ENCODE assay signal across 18 cellular contexts in the genomic region with DNA sequence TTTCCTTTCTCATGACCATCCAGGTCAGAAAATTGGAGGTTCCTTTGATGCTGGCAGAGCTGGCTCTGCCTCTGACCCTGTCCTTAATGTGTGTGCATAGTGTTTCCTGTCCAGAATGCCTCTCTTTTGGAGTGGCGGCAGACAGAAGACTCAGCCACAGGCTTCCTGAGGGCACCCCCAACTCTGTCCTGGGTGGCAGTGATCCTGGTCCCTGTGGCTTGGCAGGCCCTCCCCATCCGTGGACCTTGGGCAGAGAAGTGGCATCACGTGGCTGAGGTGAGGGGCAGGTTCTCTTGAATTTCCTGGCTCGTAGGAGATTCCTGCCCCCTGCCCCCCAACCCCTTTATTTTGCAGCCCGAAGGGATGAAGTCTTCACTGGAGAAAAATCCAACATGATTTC.
DNase-seq lines count a peak whose midpoint lies in the region; ATAC-seq and TF ChIP-seq lines count a peak whose summit lies in the region.
"Had no signal": no experiment of that assay in that cellular context is flagged by ENCODE, and none has a peak within 500 bp of the region (broad histone marks: within the 10 kb centered on the region; RNA-seq: fewer than 3 reads in every experiment).

No MANE protein-coding gene starts in this region.

- no peaks in the 10 kb centered on the region for H3K27me3 Mint-ChIP-seq in dendritic cell treated with granulocyte-macrophage colony-stimulating factor and Interleukin-4, amounts not matched to agents 40 ng/mL and 50 ng/mL, for 4 days
- H3K27me3 Mint-ChIP-seq in neural progenitor cell (ENCODE audit: insufficient read depth, low read depth): peaks cover 2% of the 10 kb centered on the region
- H3K27me3 Mint-ChIP-seq: activated naive CD8-positive, alpha-beta T cell; CD4-positive, CD25-positive, alpha-beta regulatory T cell; IgD-negative memory B cell had no signal

- H4K20me1 ChIP-seq in fibroblast of lung (ENCODE audit: control insufficient read depth, extremely low read depth, insufficient read depth, low read length) (no peaks in the 10 kb centered on the region), neural progenitor cell (ENCODE audit: low read depth) (no peaks in the 10 kb centered on the region)

- H3K27ac Mint-ChIP-seq in dendritic cell treated with granulocyte-macrophage colony-stimulating factor and Interleukin-4, amounts not matched to agents 40 ng/mL and 50 ng/mL, for 4 days: peak overlapping the region; percentile 21
- H3K27ac Mint-ChIP-seq in neural progenitor cell: peak overlapping the region; percentile 76
- no peak overlapping the region for H3K27ac Mint-ChIP-seq in stimulated activated effector memory CD8-positive, alpha-beta T cell treated with anti-CD3 and anti-CD28 coated beads, Interleukin-12 subunit alpha, Interleukin-12 subunit beta, amount 100 ng/mL, for 72 hours
- H3K27ac Mint-ChIP-seq: activated naive CD8-positive, alpha-beta T cell; H9; IgD-negative memory B cell had no signal

- peaks cover 13% of the 10 kb centered on the region for H3F3A ChIP-seq in neural progenitor cell (ENCODE audit: low read depth)

- H2AFZ ChIP-seq in fibroblast of lung (ENCODE audit: low read length): no peak overlapping the region
- H2AFZ ChIP-seq in neural progenitor cell (replicated peaks): no peak overlapping the region

- no peak for TF ChIP-seq POLR2A in thyroid gland (IDR thresholded peaks at IDR 0.05)

- no peaks in the 10 kb centered on the region for H3K9me3 Mint-ChIP-seq in dendritic cell treated with granulocyte-macrophage colony-stimulating factor and Interleukin-4, amounts not matched to agents 40 ng/mL and 50 ng/mL, for 4 days
- H3K9me3 Mint-ChIP-seq in neural progenitor cell: no peaks in the 10 kb centered on the region
- H3K9me3 Mint-ChIP-seq in stimulated activated effector memory CD8-positive, alpha-beta T cell treated with anti-CD3 and anti-CD28 coated beads, Interleukin-12 subunit alpha, Interleukin-12 subunit beta, amount 100 ng/mL, for 72 hours: no peaks in the 10 kb centered on the region
- H3K9me3 Mint-ChIP-seq: CD4-positive, CD25-positive, alpha-beta regulatory T cell; H9; IgD-negative memory B cell had no signal

- H3K9me3 ChIP-seq in fibroblast of lung (ENCODE audit: control insufficient read depth, insufficient read depth, low read depth, low read length): no peaks in the 10 kb centered on the region
- no peaks in the 10 kb centered on the region for H3K9me3 ChIP-seq in neural progenitor cell (ENCODE audit: low read depth)
- no peaks in the 10 kb centered on the region for H3K9me3 ChIP-seq in thyroid gland

- no peak for ATAC-seq in stimulated activated effector memory CD8-positive, alpha-beta T cell treated with anti-CD3 and anti-CD28 coated beads, Interleukin-12 subunit alpha, Interleukin-12 subunit beta, amount 100 ng/mL, for 72 hours

- peaks cover 40% of the 10 kb centered on the region for H3K4me1 Mint-ChIP-seq in dendritic cell treated with granulocyte-macrophage colony-stimulating factor and Interleukin-4, amounts not matched to agents 40 ng/mL and 50 ng/mL, for 4 days (ENCODE audit: low read depth)
- H3K4me1 Mint-ChIP-seq in neural progenitor cell: peaks cover 72% of the 10 kb centered on the region
- no peaks in the 10 kb centered on the region for H3K4me1 Mint-ChIP-seq in stimulated activated effector memory CD8-positive, alpha-beta T cell treated with anti-CD3 and anti-CD28 coated beads, Interleukin-12 subunit alpha, Interleukin-12 subunit beta, amount 100 ng/mL, for 72 hours

- H3K36me3 ChIP-seq in fibroblast of lung (ENCODE audit: control insufficient read depth, insufficient read depth, low read length) (no peaks in the 10 kb centered on the region), neural progenitor cell (no peaks in the 10 kb centered on the region), thyroid gland (no peaks in the 10 kb centered on the region)

- H3K4me3 ChIP-seq in fibroblast of lung (replicated peaks in 1 of 4; ENCODE audit: control extremely low read depth in 1 of 4, insufficient read depth in 1 of 4, low read depth in 3 of 4, low read length in 4 of 4) (no peak overlapping the region), neural progenitor cell (no peak overlapping the region), thyroid gland (replicated peaks in 1 of 3) (no peak overlapping the region)

- intact Hi-C loops in dendritic cell treated with granulocyte-macrophage colony-stimulating factor and Interleukin-4, amounts not matched to agents 40 ng/mL and 50 ng/mL, for 4 days (cut with micrococcal nuclease): loop anchor here (5.0 kb wide), 1 partner anchor 37 kb away; no protein-coding TSS in a partner anchor
- intact Hi-C loops in thyroid gland (cut with DNase I): no loop called here

- peak overlapping the region; percentile 92 for H3K27ac ChIP-seq in fibroblast of lung (ENCODE audit: insufficient read depth, low read length)
- H3K27ac ChIP-seq in neural progenitor cell: no peak overlapping the region
- peak overlapping the region in 2 of 3 donors; percentile 36 to 53 for H3K27ac ChIP-seq in thyroid gland

- H3K79me2 ChIP-seq in fibroblast of lung (ENCODE audit: control insufficient read depth, insufficient read depth, low read length): peaks cover 9% of the 10 kb centered on the region
- no peaks in the 10 kb centered on the region for H3K79me2 ChIP-seq in neural progenitor cell (ENCODE audit: low read depth)

- H3K36me3 Mint-ChIP-seq in dendritic cell treated with granulocyte-macrophage colony-stimulating factor and Interleukin-4, amounts not matched to agents 40 ng/mL and 50 ng/mL, for 4 days (ENCODE audit: low read depth): no peaks in the 10 kb centered on the region
- peaks cover 3% of the 10 kb centered on the region for H3K36me3 Mint-ChIP-seq in neural progenitor cell
- no peaks in the 10 kb centered on the region for H3K36me3 Mint-ChIP-seq in stimulated activated effector memory CD8-positive, alpha-beta T cell treated with anti-CD3 and anti-CD28 coated beads, Interleukin-12 subunit alpha, Interleukin-12 subunit beta, amount 100 ng/mL, for 72 hours
- H3K36me3 Mint-ChIP-seq: activated naive CD8-positive, alpha-beta T cell had no signal

- WGBS in thyroid gland, 2 donors: 79 to 80% methylated on average over 4 to 5 of the region's 5 CpGs

- H3K4me1 ChIP-seq in fibroblast of lung (ENCODE audit: control insufficient read depth, extremely low read depth, insufficient read depth, low read length): peaks cover 32% of the 10 kb centered on the region
- H3K4me1 ChIP-seq in neural progenitor cell: peaks cover 36% of the 10 kb centered on the region
- H3K4me1 ChIP-seq in thyroid gland: peaks cover 42 to 51% of the 10 kb centered on the region in 2 donors

- H3K9ac ChIP-seq in fibroblast of lung (ENCODE audit: insufficient read depth, low read length) (peak overlapping the region; percentile 58), neural progenitor cell (no peak overlapping the region)

- DNase-seq in fibroblast of lung (ENCODE audit: low read depth in 2 of 2): no peak
- DNase-seq in neural progenitor cell (ENCODE audit: low spot score): no peak
- no peak for DNase-seq in thyroid gland
- no peak for DNase-seq in stimulated activated effector memory CD8-positive, alpha-beta T cell treated with anti-CD3 and anti-CD28 coated beads, Interleukin-12 subunit alpha, Interleukin-12 subunit beta, amount 100 ng/mL, for 72 hours (ENCODE audit: low spot score in 2 of 2)
- no peak for DNase-seq in NCI-H748 (lab: John Stamatoyannopoulos, UW; ENCODE audit: unreplicated experiment)
- DNase-seq in DMS 273 treated with DMSO at 0.1 percent for 48 hours (lab: John Stamatoyannopoulos, UW): no peak
- DNase-seq in iPS-NIHi7 (ENCODE audit: extremely low spot score): no peak
- DNase-seq: CD4-positive, CD25-positive, alpha-beta regulatory T cell; cerebellar nuclear complex; effector CD4-positive, alpha-beta T cell; H9; NCI-H510A treated with DMSO at 0.1 percent for 48 hours; occipital lobe; stimulated activated CD8-positive, alpha-beta memory T cell treated with anti-CD3 and anti-CD28 coated beads, Interleukin-4, amount 100 ng/mL, for 48 hours; T-helper 9 cell had no signal

- H3K27me3 ChIP-seq in fibroblast of lung (ENCODE audit: control insufficient read depth, insufficient read depth, low read length): no peaks in the 10 kb centered on the region
- no peaks in the 10 kb centered on the region for H3K27me3 ChIP-seq in neural progenitor cell
- H3K27me3 ChIP-seq in thyroid gland: no peaks in the 10 kb centered on the region

- H3K4me3 Mint-ChIP-seq in dendritic cell treated with granulocyte-macrophage colony-stimulating factor and Interleukin-4, amounts not matched to agents 40 ng/mL and 50 ng/mL, for 4 days: no peak overlapping the region
- H3K4me3 Mint-ChIP-seq in neural progenitor cell: no peak overlapping the region
- H3K4me3 Mint-ChIP-seq in stimulated activated effector memory CD8-positive, alpha-beta T cell treated with anti-CD3 and anti-CD28 coated beads, Interleukin-12 subunit alpha, Interleukin-12 subunit beta, amount 100 ng/mL, for 72 hours: no peak overlapping the region
- H3K4me3 Mint-ChIP-seq: activated naive CD8-positive, alpha-beta T cell; CD4-positive, CD25-positive, alpha-beta regulatory T cell; H9; IgD-negative memory B cell had no signal

- TF ChIP-seq CTCF in fibroblast of lung (conservative IDR thresholded peaks at IDR 0.05 in 1 of 2, IDR thresholded peaks at IDR 0.05 in 1 of 2; ENCODE audit: low read depth in 1 of 2, low read length in 2 of 2) (no peak), neural progenitor cell (IDR thresholded peaks at IDR 0.05) (no peak), thyroid gland (IDR thresholded peaks at IDR 0.05) (no peak)

- H3K4me2 ChIP-seq in fibroblast of lung (ENCODE audit: extremely low read depth, insufficient read depth, low read length) (no peak overlapping the region), neural progenitor cell (no peak overlapping the region)
